In the genomic region with DNA sequence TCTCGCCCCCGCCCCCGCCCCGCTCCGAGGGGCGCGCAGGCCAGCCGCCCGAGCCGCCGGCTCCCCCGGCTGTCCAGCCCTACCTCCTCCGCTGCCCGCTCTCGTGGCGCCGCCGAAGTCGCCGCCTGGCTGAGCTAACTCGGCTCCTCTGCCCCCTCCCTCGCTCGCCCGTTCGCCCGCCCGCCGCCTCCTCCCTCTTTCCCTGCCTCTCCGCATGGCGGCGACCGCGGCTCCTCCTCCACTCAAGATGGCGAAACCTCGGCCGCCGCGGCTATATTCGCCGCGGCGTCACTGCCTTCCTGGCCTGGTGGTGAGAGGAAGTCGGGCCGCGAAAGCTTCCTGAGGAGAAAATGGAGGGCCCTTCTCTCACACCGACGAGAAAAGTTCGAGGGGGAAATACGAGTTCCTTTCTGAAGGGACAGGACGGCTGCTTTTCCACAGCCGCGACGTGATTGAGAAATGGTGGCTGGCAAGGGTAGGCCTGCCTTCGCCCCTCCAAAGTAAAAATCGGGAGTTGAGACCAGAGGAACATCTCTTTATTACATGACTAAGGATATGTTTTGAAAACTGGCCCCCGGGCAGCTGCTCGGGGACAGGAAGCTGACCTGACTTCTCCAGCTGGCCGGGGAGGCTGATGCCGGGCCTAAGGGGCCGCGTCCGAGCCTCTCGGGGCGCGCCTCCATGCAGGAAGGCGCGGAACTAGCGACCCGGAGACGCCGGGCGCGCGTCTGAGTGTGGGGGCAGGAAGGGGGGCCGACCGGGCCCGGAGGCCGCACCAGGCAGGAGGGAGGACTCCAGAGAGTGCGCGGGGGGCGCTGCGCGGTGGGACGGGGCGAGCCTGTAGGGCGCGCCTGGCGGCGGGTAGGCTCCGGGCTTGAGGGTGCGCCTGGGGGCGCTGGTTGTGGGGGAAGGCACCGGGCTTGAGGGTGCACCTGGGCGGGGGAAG, we compare ENCODE assay signal across 8 cellular contexts. TPM values are rescaled to one million over a fixed set of nuclear protein-coding genes. Genes with fewer than 3 reads are reported as not detected.
DNase-seq lines count a peak whose midpoint lies in the region; ATAC-seq and TF ChIP-seq lines count a peak whose summit lies in the region.

Gene DDX6, minus strand, starts transcription at position 150 of the 946 bp plus-strand sequence. CDS start 4,913 bp downstream, outside the sequence.

- peaks cover 17% of the 10 kb centered on the region for H3K4me1 Mint-ChIP-seq in T-helper 1 cell treated with Interleukin-12 subunit alpha and Interleukin-12 subunit beta and Interleukin-4 antibody, amounts not matched to agents 30 μg/mL and 1 μg/mL, for 36 hours (ENCODE audit: low read depth)
- H3K4me1 Mint-ChIP-seq in type B pancreatic cell (ENCODE audit: unreplicated experiment), result peaks cover 19% of the 10 kb centered on the region

- intact Hi-C loops in heart right ventricle (cut with DNase I), result loop anchor here in 6 of 10 donors (2.0 to 10.0 kb wide), 7 partner anchors 99 to 184 kb away; partner anchors contain the start of genes BCL9L (in 3 of the 6) and PHLDB1 (in 1 of the 6)
- intact Hi-C loops in posterior vena cava (cut with DNase I), result no loop called here

- H3K4me3 Mint-ChIP-seq in T-helper 1 cell treated with Interleukin-12 subunit alpha and Interleukin-12 subunit beta and Interleukin-4 antibody, amounts not matched to agents 30 μg/mL and 1 μg/mL, for 36 hours, result peak within 1 kb of the TSS; percentile 100
- H3K4me3 Mint-ChIP-seq in type B pancreatic cell, result peak within 1 kb of the TSS; percentile 100

- H3K27ac ChIP-seq in heart right ventricle, result peak within 1 kb of the TSS; percentile 96 to 100 (median 99)

- H3K36me3 ChIP-seq in heart right ventricle, result peaks cover 0 to under 1% (median 0%) of the 10 kb centered on the region in 9 donors

- no peaks in the 10 kb centered on the region for H3K27me3 Mint-ChIP-seq in T-helper 1 cell treated with Interleukin-12 subunit alpha and Interleukin-12 subunit beta and Interleukin-4 antibody, amounts not matched to agents 30 μg/mL and 1 μg/mL, for 36 hours (ENCODE audit: low read depth)
- no peaks in the 10 kb centered on the region for H3K27me3 Mint-ChIP-seq in type B pancreatic cell

- ATAC-seq in HG02588 (IDR thresholded peaks at IDR 0.05; ENCODE audit: unreplicated experiment) (peak; percentile 44), heart right ventricle (peak; percentile 83 to 90 (median 88))

- peak within 1 kb of the TSS; percentile 71 to 99 (median 92) for H3K4me3 ChIP-seq in heart right ventricle

- WGBS in heart right ventricle, 2 donors, result 1% methylated on average over 54 to 93 of the region's 94 CpGs

- no peaks in the 10 kb centered on the region for H3K9me3 ChIP-seq in heart right ventricle

- peaks cover 3 to 46% (median 40%) of the 10 kb centered on the region in 9 donors for H3K4me1 ChIP-seq in heart right ventricle

- peaks cover 9% of the 10 kb centered on the region for H3K36me3 Mint-ChIP-seq in T-helper 1 cell treated with Interleukin-12 subunit alpha and Interleukin-12 subunit beta and Interleukin-4 antibody, amounts not matched to agents 30 μg/mL and 1 μg/mL, for 36 hours (ENCODE audit: low read depth)
- peaks cover 17% of the 10 kb centered on the region for H3K36me3 Mint-ChIP-seq in type B pancreatic cell

- peak within 1 kb of the TSS; percentile 99 for H3K27ac Mint-ChIP-seq in T-helper 1 cell treated with Interleukin-12 subunit alpha and Interleukin-12 subunit beta and Interleukin-4 antibody, amounts not matched to agents 30 μg/mL and 1 μg/mL, for 36 hours
- peak within 1 kb of the TSS; percentile 100 for H3K27ac Mint-ChIP-seq in type B pancreatic cell

- DNase-seq in G401 (ENCODE audit: low spot score) (peak; percentile 88), NCI-H1417 treated with DMSO at 0.1 percent for 48 hours (lab: John Stamatoyannopoulos, UW) (peak; percentile 45), amniotic epithelial cell (ENCODE audit: low read depth) (peak; percentile 88), heart right ventricle (peak; percentile 92 to 93), posterior vena cava (ENCODE audit: low spot score) (peak; percentile 98), type B pancreatic cell (ENCODE audit: extremely low spot score, unreplicated experiment) (peak; percentile 95)

- in situ Hi-C loops in G401 (cut with HindIII; ENCODE audit: low sequenced_read_pairs), result no loop called here

- no peaks in the 10 kb centered on the region for H3K9me3 Mint-ChIP-seq in T-helper 1 cell treated with Interleukin-12 subunit alpha and Interleukin-12 subunit beta and Interleukin-4 antibody, amounts not matched to agents 30 μg/mL and 1 μg/mL, for 36 hours
- no peaks in the 10 kb centered on the region for H3K9me3 Mint-ChIP-seq in type B pancreatic cell

- no peaks in the 10 kb centered on the region for H3K27me3 ChIP-seq in heart right ventricle

- TF ChIP-seq CTCF in heart right ventricle (IDR thresholded peaks at IDR 0.05) (peak in 6 of 9 donors; percentile 34 to 52 (median 44)), type B pancreatic cell (conservative IDR thresholded peaks at IDR 0.05) (no peak)

RNA-seq across cellular contexts. Expression of gene DDX6, which starts in this region (rescaled TPM):
- total RNA-seq in G401 (2014; rRNA removed; shearing (Covaris generic)), result 51.7 and 82.5 TPM in 2 replicates
- total RNA-seq in heart right ventricle (100 to 1,000 TPM in 9 of 10 donors, 10 to 100 TPM in 1; 89.0 to 179 (median 136) TPM), posterior vena cava (100 to 1,000 TPM; 104 to 117 TPM), type B pancreatic cell (ENCODE audit: low replicate concordance) (146 and 183 TPM in 2 replicates)
- 10 to 100 TPM; 17.1 to 23.9 TPM for polyA plus RNA-seq in heart right ventricle

Comparison
In these comparisons a context has a peak if more than half of its experiments do, and no peak if none do; other contexts are left out.
1. Peak in every context shown above with its lines: DNase-seq, ATAC-seq, H3K4me3 ChIP-seq and H3K27ac ChIP-seq.
2. DNase-seq: peak in every context shown above with its lines; median percentile 98 in posterior vena cava; 95 in type B pancreatic cell; 92 in heart right ventricle; 88 in G401; 88 in amniotic epithelial cell; 45 in NCI-H1417 treated with DMSO at 0.1 percent for 48 hours.
3. intact Hi-C loops: an anchor here in heart right ventricle (2.0 to 10.0 kb wide); none called in posterior vena cava.